ENCODE assay signal across 8 cellular contexts in genomic region chr1:147225193-147225730, GRCh38. TPM values are rescaled to one million over a fixed set of nuclear protein-coding genes. Genes with fewer than 3 reads are reported as not detected.
A peak's percentile ranks its signal among the peaks of the same experiment; 100 is the strongest.
DNase-seq lines count a peak whose midpoint lies in the region; ATAC-seq and TF ChIP-seq lines count a peak whose summit lies in the region.

A gene with protein sequence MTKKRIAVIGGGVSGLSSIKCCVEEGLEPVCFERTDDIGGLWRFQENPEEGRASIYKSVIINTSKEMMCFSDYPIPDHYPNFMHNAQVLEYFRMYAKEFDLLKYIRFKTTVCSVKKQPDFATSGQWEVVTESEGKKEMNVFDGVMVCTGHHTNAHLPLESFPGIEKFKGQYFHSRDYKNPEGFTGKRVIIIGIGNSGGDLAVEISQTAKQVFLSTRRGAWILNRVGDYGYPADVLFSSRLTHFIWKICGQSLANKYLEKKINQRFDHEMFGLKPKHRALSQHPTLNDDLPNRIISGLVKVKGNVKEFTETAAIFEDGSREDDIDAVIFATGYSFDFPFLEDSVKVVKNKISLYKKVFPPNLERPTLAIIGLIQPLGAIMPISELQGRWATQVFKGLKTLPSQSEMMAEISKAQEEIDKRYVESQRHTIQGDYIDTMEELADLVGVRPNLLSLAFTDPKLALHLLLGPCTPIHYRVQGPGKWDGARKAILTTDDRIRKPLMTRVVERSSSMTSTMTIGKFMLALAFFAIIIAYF (minus strand): TSS chr1:147225339. CDS start chr1:147225029, 310 bp downstream.

- POLR2A ChIA-PET in PC-3 (lab: Charles Lee; ENCODE audit: unreplicated experiment): no interaction called here

- H3K27ac ChIP-seq in PC-3 (ENCODE audit: low read length): peak within 1 kb of the TSS; percentile 9; the same call in 1 of the 2 replicates
- H3K27ac ChIP-seq in neutrophil: peak within 1 kb of the TSS; percentile 73
- H3K27ac ChIP-seq in thymus (ENCODE audit: low read depth): peak within 1 kb of the TSS; percentile 84

- intact Hi-C loops in PC-3 (cut with micrococcal nuclease): no loop called here

- H3K27me3 ChIP-seq in PC-3 (ENCODE audit: low read length) (no peaks in the 10 kb centered on the region), neutrophil (no peaks in the 10 kb centered on the region), thymus (ENCODE audit: control insufficient read depth, insufficient read depth) (no peaks in the 10 kb centered on the region)

- CTCF ChIA-PET in PC-3 (lab: Charles Lee): interaction anchor here (1.3 to 1.6 kb wide), 2 partner anchors 12 to 17 kb away, joined by 7 to 9 read pairs; partner anchors contain the start of gene CHD1L

- H3K4me1 ChIP-seq in PC-3 (ENCODE audit: insufficient read depth, low read length): no peaks in the 10 kb centered on the region
- H3K4me1 ChIP-seq in neutrophil (ENCODE audit: control insufficient read depth in 1 of 2, insufficient read depth in 1 of 2, low read depth in 1 of 2, low read length in 1 of 2): peaks cover 9 to 13% of the 10 kb centered on the region in 2 experiments
- H3K4me1 ChIP-seq in thymus (ENCODE audit: control insufficient read depth, insufficient read depth, low read length): no peaks in the 10 kb centered on the region

- peak within 1 kb of the TSS; percentile 97 for H2AFZ ChIP-seq in PC-3 (ENCODE audit: low read length)

- no peaks in the 10 kb centered on the region for H3K9me2 ChIP-seq in PC-3 (replicated peaks; ENCODE audit: low read length)

- H3K4me2 ChIP-seq in PC-3 (ENCODE audit: low read length): peak within 1 kb of the TSS; percentile 85

- DNase-seq in NCI-H82 (lab: John Stamatoyannopoulos, UW) (peak; percentile 71), NCI-H82 treated with DMSO at 0.1 percent for 48 hours (lab: John Stamatoyannopoulos, UW; ENCODE audit: unreplicated experiment) (no peak), PC-3 (peak; percentile 82), germinal center (ENCODE audit: low spot score) (peak; percentile 61)
- DNase-seq in activated naive CD4-positive, alpha-beta T cell treated with Interleukin-2 at 50 U/mL for 16 hours: peak; percentile 53

- peak within 1 kb of the TSS; percentile 85 for H3K4me3 ChIP-seq in PC-3 (ENCODE audit: low read length)
- peak within 1 kb of the TSS; percentile 57 to 68 for H3K4me3 ChIP-seq in neutrophil (ENCODE audit: low read depth in 1 of 2, low read length in 1 of 2)
- peak within 1 kb of the TSS; percentile 78 for H3K4me3 ChIP-seq in thymus (ENCODE audit: low read length)

- BruUV-seq in PC-3 (replicated peaks; lab: Mats Ljungman, UMichigan): no TSS peak

- no peaks in the 10 kb centered on the region for H3K9me3 ChIP-seq in PC-3 (ENCODE audit: low read length)
- H3K9me3 ChIP-seq in neutrophil: no peaks in the 10 kb centered on the region
- no peaks in the 10 kb centered on the region for H3K9me3 ChIP-seq in thymus (ENCODE audit: control insufficient read depth)

- no peaks in the 10 kb centered on the region for H4K20me1 ChIP-seq in PC-3 (ENCODE audit: low read length)

- ATAC-seq in HG03135 (IDR thresholded peaks at IDR 0.05; ENCODE audit: unreplicated experiment) (peak; percentile 66), PC-3 (peak; percentile 98)

- H3K9ac ChIP-seq in PC-3 (ENCODE audit: low read length): peak within 1 kb of the TSS; percentile 35

- no peaks in the 10 kb centered on the region for H3K36me3 ChIP-seq in PC-3 (ENCODE audit: low read depth, low read length)
- no peaks in the 10 kb centered on the region for H3K36me3 ChIP-seq in neutrophil
- no peaks in the 10 kb centered on the region for H3K36me3 ChIP-seq in thymus (ENCODE audit: control insufficient read depth, insufficient read depth)

- H3K79me2 ChIP-seq in PC-3 (ENCODE audit: low read length): no peaks in the 10 kb centered on the region

- under 1% methylated on average over 17 of the region's 17 CpGs for WGBS in thymus

- TF ChIP-seq CTCF in PC-3 (conservative IDR thresholded peaks at IDR 0.05; ENCODE audit: low read depth, low read length) (0 out of 2 replicates have a peak, but pooled peaks have one; percentile 20), neutrophil (IDR thresholded peaks at IDR 0.05) (peak; percentile 10)

- H3F3A ChIP-seq in PC-3 (ENCODE audit: low read length, unreplicated experiment): no peaks in the 10 kb centered on the region

RNA-seq across cellular contexts. Expression of the gene that starts here (rescaled TPM):
- total RNA-seq in PC-3 (2014; rRNA removed): 2.8 and 3.2 TPM in 2 replicates
- 4.7 TPM for polyA plus RNA-seq in thymus

Comparison
In these comparisons a context has a peak if more than half of its experiments do, and no peak if none do; other contexts are left out.
1. H3K27ac ChIP-seq: peak in every context shown above with its lines; median percentile 84 in thymus; 73 in neutrophil; 9 in PC-3.